In genomic region chr16:81907681-81908080, GRCh38 we compare ENCODE assay signal across 1 cellular context.
TF ChIP-seq lines count a peak whose summit lies in the region.

No MANE protein-coding gene starts in this region.

TF ChIP-seq in GM12878, 131 proteins besides CTCF, POLR2A, EP300 and RAD21 (continued from another document):
- TF ChIP-seq SIX5 (IDR thresholded peaks at IDR 0.05; ENCODE audit: low read depth, low read length, severe bottlenecking): no peak
